Comparison of ENCODE assay signal across 7 cellular contexts in the genomic region with DNA sequence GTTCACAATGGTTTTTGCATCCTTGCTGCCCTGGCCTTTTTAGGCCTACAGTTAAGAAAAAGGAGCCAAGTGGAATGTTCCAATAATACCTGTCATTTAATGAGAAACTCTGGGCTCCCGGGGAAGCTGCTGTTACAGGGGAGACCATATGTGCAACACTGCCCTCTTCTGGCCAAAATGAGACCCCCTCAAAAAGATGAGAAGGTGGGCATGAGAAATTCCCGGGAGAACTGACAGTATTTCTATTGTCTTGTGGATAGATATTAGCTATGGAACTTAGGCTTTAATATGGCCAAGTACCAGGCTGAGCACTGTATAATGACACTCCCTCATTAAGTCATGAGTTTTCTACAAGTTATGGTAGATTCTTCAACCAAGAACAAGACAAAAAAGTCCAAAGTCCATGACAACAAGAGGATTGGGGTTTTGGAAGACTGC.
A peak's percentile ranks its signal among the peaks of the same experiment; 100 is the strongest.
DNase-seq lines count a peak whose midpoint lies in the region; ATAC-seq, FAIRE-seq and TF ChIP-seq lines count a peak whose summit lies in the region.

No MANE protein-coding gene starts in this region.

- TF ChIP-seq POLR2A in GM12878 (IDR thresholded peaks at IDR 0.05; ENCODE audit: low read depth, low read length): no peak

- H3K4me2 ChIP-seq in GM12878 (ENCODE audit: control insufficient read depth, insufficient read depth): no peak overlapping the region
- no peak overlapping the region for H3K4me2 ChIP-seq in keratinocyte (ENCODE audit: control insufficient read depth, extremely low read depth, insufficient read depth, low read depth, low read length)

- H3K27me3 ChIP-seq in GM12878 (replicated peaks in 1 of 2; ENCODE audit: control insufficient read depth in 2 of 2, insufficient read depth in 2 of 2, low read length in 1 of 2): 0 out of 4 replicates have a peak, but pooled peaks cover 0 to 1% of the 10 kb centered on the region in 2 experiments
- H3K27me3 ChIP-seq in keratinocyte (ENCODE audit: control insufficient read depth, extremely low read depth, insufficient read depth, low read length): no peaks in the 10 kb centered on the region

- FAIRE-seq in GM12878 (lab: Jason Lieb, UNC) (peak; percentile 54), keratinocyte (lab: Jason Lieb, UNC) (peak; percentile 56)

- in situ Hi-C loops in GM12878 (cut with MboI): loop anchor here (10.0 kb wide), 1 partner anchor 687 kb away; no protein-coding TSS in a partner anchor

- BruUV-seq in GM12878 (replicated peaks; lab: Mats Ljungman, UMichigan): no TSS peak

- peak; percentile 76 for ATAC-seq in GM12878

- RAD21 ChIA-PET in GM12878 (lab: Charles Lee; ENCODE audit: unreplicated experiment): interaction anchor here (1.2 to 1.4 kb wide), 4 partner anchors 120 to 772 kb away, joined by 3 to 12 read pairs (median 8); no protein-coding TSS in a partner anchor

- H3K27ac ChIP-seq in GM12878 (ENCODE audit: control insufficient read depth, insufficient read depth) (no peak overlapping the region), keratinocyte (ENCODE audit: control insufficient read depth, insufficient read depth, low read length) (no peak overlapping the region)

- H3K36me3 ChIP-seq in GM12878 (ENCODE audit: control insufficient read depth in 2 of 2, insufficient read depth in 2 of 2, low read length in 1 of 2) (no peaks in the 10 kb centered on the region), keratinocyte (ENCODE audit: control insufficient read depth in 2 of 2, extremely low read depth in 1 of 2, insufficient read depth in 2 of 2, low read length in 2 of 2) (no peaks in the 10 kb centered on the region)

- SMC1A ChIA-PET in GM12878 (lab: Charles Lee; ENCODE audit: uncharacterized antibody, unreplicated experiment): interaction anchor here (0.7 to 1.7 kb wide), 5 partner anchors 54 to 690 kb away, joined by 3 to 15 read pairs (median 3); no protein-coding TSS in a partner anchor

- POLR2A ChIA-PET in GM12878 (lab: Charles Lee): no interaction called here

- no peaks in the 10 kb centered on the region for H3K4me1 ChIP-seq in GM12878 (ENCODE audit: control insufficient read depth, insufficient read depth, low read length)
- H3K4me1 ChIP-seq in keratinocyte (ENCODE audit: control insufficient read depth, extremely low read depth, insufficient read depth, low read length): no peaks in the 10 kb centered on the region

- TF ChIP-seq EP300 in GM12878 (IDR thresholded peaks at IDR 0.05; ENCODE audit: borderline replicate concordance in 1 of 2, control insufficient read depth in 1 of 2, low read depth in 2 of 2, low read length in 2 of 2): no peak

- H3K79me2 ChIP-seq in GM12878 (ENCODE audit: control insufficient read depth, insufficient read depth, low read length) (no peaks in the 10 kb centered on the region), keratinocyte (ENCODE audit: control insufficient read depth, insufficient read depth, low read length) (no peaks in the 10 kb centered on the region)

- H3K9me1 ChIP-seq in keratinocyte (ENCODE audit: control insufficient read depth, extremely low read depth, insufficient read depth, low read length): no peaks in the 10 kb centered on the region

- H3K9me3 ChIP-seq in GM12878 (replicated peaks; ENCODE audit: control insufficient read depth, insufficient read depth, low read length) (no peaks in the 10 kb centered on the region), keratinocyte (ENCODE audit: control insufficient read depth, low read depth, low read length) (no peaks in the 10 kb centered on the region)

- intact Hi-C loops in GM12878 (cut with micrococcal nuclease; ENCODE audit: unreplicated experiment): loop anchor here (2.0 to 10.0 kb wide), 4 partner anchors 117 to 649 kb away; no protein-coding TSS in a partner anchor

- H3K4me3 ChIP-seq in GM12878: no peak overlapping the region
- H3K4me3 ChIP-seq in keratinocyte (ENCODE audit: control insufficient read depth in 2 of 3, extremely low read depth in 1 of 3, insufficient read depth in 2 of 3, low read depth in 1 of 3, low read length in 3 of 3): no peak overlapping the region

- H4K20me1 ChIP-seq in GM12878 (ENCODE audit: control insufficient read depth, insufficient read depth) (no peaks in the 10 kb centered on the region), keratinocyte (ENCODE audit: control insufficient read depth, extremely low read depth, insufficient read depth, low read length) (no peaks in the 10 kb centered on the region)

- dilution Hi-C loops in keratinocyte (cut with MboI; ENCODE audit: extremely low pct_ligation_motif_present, low sequenced_read_pairs): no loop called here

- peak; percentile 57 for DNase-seq in ELR (ENCODE audit: low read depth)
- peak; percentile 17 for DNase-seq in KG1 (lab: John Stamatoyannopoulos, UW)
- peak; percentile 65 for DNase-seq in SK-N-DZ (ENCODE audit: low spot score)
- peak; percentile 4 for DNase-seq in GM12878 (ENCODE audit: low read depth, low spot score)
- DNase-seq in keratinocyte (ENCODE audit: low read depth, low spot score): peak; percentile 2
- DNase-seq in stimulated activated CD4-positive, alpha-beta T cell treated with anti-CD3 and anti-CD28 coated beads, Interleukin-4, amount 100 ng/mL, for 4 hours: peak; percentile 5 to 22
- DNase-seq in putamen (ENCODE audit: low spot score): no peak

- H3K9ac ChIP-seq in GM12878 (ENCODE audit: control insufficient read depth, insufficient read depth, low read length): no peak overlapping the region
- no peak overlapping the region for H3K9ac ChIP-seq in keratinocyte (ENCODE audit: control insufficient read depth, extremely low read depth, insufficient read depth, low read length)

- CTCF ChIA-PET in GM12878 (lab: Yijun Ruan, JAX): interaction anchor here (0.7 to 2.4 kb wide), 29 partner anchors 10 to 762 kb away, joined by 3 to 23 read pairs (median 4); no protein-coding TSS in a partner anchor

- TF ChIP-seq CTCF in GM12878 (IDR thresholded peaks at IDR 0.05 in 2 of 3, conservative IDR thresholded peaks at IDR 0.05 in 1 of 3; ENCODE audit: control insufficient read depth in 2 of 3, extremely low read depth in 1 of 3, insufficient read depth in 1 of 3, low read depth in 3 of 3, low read length in 3 of 3): peak; percentile 68 to 76 (median 72)
- TF ChIP-seq CTCF in keratinocyte (optimal IDR thresholded peaks at IDR 0.05 in 1 of 3, IDR thresholded peaks at IDR 0.05 in 1 of 3, conservative IDR thresholded peaks at IDR 0.05 in 1 of 3; ENCODE audit: extremely low read depth in 1 of 3, insufficient read depth in 2 of 3, low read length in 3 of 3): peak; percentile 68 to 74 (median 69)

- peak; percentile 83 for TF ChIP-seq RAD21 in GM12878 (IDR thresholded peaks at IDR 0.05; ENCODE audit: insufficient read depth, low read depth, low read length)

- WGBS in GM12878 (ENCODE audit: insufficient coverage, insufficient replicate concordance, low lambda C conversion rate, missing lambda C conversion rate): 0% methylated on average over 2 of the region's 2 CpGs

- H2AFZ ChIP-seq in GM12878 (ENCODE audit: control insufficient read depth, low read depth, low read length) (no peak overlapping the region), keratinocyte (ENCODE audit: control insufficient read depth, low read length) (no peak overlapping the region)

TF ChIP-seq in GM12878, 131 proteins besides CTCF, POLR2A, EP300 and RAD21:
- TF ChIP-seq YY1 (IDR thresholded peaks at IDR 0.05; ENCODE audit: low read depth, low read length): 0 out of 2 replicates have a peak, but pooled peaks have one; percentile 29
- TF ChIP-seq, protein P1, sequence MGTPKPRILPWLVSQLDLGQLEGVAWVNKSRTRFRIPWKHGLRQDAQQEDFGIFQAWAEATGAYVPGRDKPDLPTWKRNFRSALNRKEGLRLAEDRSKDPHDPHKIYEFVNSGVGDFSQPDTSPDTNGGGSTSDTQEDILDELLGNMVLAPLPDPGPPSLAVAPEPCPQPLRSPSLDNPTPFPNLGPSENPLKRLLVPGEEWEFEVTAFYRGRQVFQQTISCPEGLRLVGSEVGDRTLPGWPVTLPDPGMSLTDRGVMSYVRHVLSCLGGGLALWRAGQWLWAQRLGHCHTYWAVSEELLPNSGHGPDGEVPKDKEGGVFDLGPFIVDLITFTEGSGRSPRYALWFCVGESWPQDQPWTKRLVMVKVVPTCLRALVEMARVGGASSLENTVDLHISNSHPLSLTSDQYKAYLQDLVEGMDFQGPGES (IDR thresholded peaks at IDR 0.05): no peak
- TF ChIP-seq SMC3 (IDR thresholded peaks at IDR 0.05; ENCODE audit: borderline replicate concordance, low read length): peak; percentile 73; the same call in 1 of the 2 replicates
- TF ChIP-seq, protein P2, sequence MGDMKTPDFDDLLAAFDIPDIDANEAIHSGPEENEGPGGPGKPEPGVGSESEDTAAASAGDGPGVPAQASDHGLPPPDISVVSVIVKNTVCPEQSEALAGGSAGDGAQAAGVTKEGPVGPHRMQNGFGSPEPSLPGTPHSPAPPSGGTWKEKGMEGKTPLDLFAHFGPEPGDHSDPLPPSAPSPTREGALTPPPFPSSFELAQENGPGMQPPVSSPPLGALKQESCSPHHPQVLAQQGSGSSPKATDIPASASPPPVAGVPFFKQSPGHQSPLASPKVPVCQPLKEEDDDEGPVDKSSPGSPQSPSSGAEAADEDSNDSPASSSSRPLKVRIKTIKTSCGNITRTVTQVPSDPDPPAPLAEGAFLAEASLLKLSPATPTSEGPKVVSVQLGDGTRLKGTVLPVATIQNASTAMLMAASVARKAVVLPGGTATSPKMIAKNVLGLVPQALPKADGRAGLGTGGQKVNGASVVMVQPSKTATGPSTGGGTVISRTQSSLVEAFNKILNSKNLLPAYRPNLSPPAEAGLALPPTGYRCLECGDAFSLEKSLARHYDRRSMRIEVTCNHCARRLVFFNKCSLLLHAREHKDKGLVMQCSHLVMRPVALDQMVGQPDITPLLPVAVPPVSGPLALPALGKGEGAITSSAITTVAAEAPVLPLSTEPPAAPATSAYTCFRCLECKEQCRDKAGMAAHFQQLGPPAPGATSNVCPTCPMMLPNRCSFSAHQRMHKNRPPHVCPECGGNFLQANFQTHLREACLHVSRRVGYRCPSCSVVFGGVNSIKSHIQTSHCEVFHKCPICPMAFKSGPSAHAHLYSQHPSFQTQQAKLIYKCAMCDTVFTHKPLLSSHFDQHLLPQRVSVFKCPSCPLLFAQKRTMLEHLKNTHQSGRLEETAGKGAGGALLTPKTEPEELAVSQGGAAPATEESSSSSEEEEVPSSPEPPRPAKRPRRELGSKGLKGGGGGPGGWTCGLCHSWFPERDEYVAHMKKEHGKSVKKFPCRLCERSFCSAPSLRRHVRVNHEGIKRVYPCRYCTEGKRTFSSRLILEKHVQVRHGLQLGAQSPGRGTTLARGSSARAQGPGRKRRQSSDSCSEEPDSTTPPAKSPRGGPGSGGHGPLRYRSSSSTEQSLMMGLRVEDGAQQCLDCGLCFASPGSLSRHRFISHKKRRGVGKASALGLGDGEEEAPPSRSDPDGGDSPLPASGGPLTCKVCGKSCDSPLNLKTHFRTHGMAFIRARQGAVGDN (IDR thresholded peaks at IDR 0.05): no peak
- TF ChIP-seq ZNF24 (IDR thresholded peaks at IDR 0.05): no peak
- TF ChIP-seq EZH2 (IDR thresholded peaks at IDR 0.05; ENCODE audit: borderline replicate concordance, control insufficient read depth, low read depth, low read length): no peak
- TF ChIP-seq BHLHE40 (IDR thresholded peaks at IDR 0.05; ENCODE audit: borderline replicate concordance in 1 of 2, low read depth in 2 of 2, low read length in 1 of 2): 0 out of 4 replicates have a peak, but pooled peaks of 1 of the 2 experiments have one; percentile 5
- TF ChIP-seq NR2F1 (conservative IDR thresholded peaks at IDR 0.05): no peak
